Comparison of ENCODE assay signal across 8 cellular contexts in the genomic region with DNA sequence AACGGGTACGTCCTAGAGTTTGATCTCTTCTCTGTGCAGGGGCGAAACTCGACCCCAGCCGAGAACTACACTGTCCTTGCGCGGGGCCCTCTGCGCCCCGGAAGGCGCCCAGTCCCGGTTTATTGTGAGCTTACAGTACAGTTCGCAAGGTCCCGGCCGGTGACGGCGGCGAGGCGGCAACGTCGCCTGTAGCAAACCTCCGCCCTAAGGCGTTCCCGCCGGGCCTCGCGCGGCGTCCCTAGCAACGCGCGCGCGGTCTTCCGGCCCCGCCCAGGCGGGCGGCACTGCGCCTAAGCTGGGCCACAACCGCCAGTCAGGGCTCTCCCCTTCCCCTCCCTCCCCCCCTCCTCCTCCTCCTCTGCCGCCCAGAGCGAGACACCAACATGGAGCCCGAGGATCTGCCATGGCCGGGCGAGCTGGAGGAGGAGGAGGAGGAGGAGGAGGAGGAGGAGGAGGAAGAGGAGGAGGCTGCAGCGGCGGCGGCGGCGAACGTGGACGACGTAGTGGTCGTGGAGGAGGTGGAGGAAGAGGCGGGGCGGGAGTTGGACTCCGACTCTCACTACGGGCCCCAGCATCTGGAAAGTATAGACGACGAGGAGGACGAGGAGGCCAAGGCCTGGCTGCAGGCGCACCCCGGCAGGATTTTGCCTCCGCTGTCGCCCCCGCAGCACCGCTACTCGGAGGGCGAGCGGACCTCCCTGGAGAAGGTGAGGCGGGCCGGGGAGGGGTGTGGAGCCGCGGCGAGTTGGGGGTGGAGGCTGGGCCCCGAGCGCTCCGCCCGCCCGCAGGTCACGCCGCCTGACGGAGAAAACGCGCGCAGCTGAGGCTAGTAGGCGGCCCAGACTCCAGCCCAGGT. TPM values are rescaled to one million over a fixed set of nuclear protein-coding genes. Genes with fewer than 3 reads are reported as not detected.
DNase-seq lines count a peak whose midpoint lies in the region; ATAC-seq and TF ChIP-seq lines count a peak whose summit lies in the region.

A gene with protein sequence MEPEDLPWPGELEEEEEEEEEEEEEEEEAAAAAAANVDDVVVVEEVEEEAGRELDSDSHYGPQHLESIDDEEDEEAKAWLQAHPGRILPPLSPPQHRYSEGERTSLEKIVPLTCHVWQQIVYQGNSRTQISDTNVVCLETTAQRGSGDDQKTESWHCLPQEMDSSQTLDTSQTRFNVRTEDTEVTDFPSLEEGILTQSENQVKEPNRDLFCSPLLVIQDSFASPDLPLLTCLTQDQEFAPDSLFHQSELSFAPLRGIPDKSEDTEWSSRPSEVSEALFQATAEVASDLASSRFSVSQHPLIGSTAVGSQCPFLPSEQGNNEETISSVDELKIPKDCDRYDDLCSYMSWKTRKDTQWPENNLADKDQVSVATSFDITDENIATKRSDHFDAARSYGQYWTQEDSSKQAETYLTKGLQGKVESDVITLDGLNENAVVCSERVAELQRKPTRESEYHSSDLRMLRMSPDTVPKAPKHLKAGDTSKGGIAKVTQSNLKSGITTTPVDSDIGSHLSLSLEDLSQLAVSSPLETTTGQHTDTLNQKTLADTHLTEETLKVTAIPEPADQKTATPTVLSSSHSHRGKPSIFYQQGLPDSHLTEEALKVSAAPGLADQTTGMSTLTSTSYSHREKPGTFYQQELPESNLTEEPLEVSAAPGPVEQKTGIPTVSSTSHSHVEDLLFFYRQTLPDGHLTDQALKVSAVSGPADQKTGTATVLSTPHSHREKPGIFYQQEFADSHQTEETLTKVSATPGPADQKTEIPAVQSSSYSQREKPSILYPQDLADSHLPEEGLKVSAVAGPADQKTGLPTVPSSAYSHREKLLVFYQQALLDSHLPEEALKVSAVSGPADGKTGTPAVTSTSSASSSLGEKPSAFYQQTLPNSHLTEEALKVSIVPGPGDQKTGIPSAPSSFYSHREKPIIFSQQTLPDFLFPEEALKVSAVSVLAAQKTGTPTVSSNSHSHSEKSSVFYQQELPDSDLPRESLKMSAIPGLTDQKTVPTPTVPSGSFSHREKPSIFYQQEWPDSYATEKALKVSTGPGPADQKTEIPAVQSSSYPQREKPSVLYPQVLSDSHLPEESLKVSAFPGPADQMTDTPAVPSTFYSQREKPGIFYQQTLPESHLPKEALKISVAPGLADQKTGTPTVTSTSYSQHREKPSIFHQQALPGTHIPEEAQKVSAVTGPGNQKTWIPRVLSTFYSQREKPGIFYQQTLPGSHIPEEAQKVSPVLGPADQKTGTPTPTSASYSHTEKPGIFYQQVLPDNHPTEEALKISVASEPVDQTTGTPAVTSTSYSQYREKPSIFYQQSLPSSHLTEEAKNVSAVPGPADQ (N-terminal part only) (plus strand): TSS at position 351 of the 856 bp plus-strand sequence. CDS start 33 bp downstream, at position 384.

- TF ChIP-seq EP300 in transverse colon (IDR thresholded peaks at IDR 0.05; ENCODE audit: low read depth), result no peak

- peaks cover 27% of the 10 kb centered on the region for H3K4me1 ChIP-seq in adipocyte (ENCODE audit: control insufficient read depth, insufficient read depth, low read length)
- peaks cover 0 to 21% (median 10%) of the 10 kb centered on the region in 12 donors for H3K4me1 ChIP-seq in heart left ventricle
- peaks cover 0 to 18% (median 11%) of the 10 kb centered on the region in 4 donors for H3K4me1 ChIP-seq in transverse colon

- H3K9me3 ChIP-seq in adipocyte (ENCODE audit: control insufficient read depth, low read length), result no peaks in the 10 kb centered on the region
- no peaks in the 10 kb centered on the region for H3K9me3 ChIP-seq in heart left ventricle
- H3K9me3 ChIP-seq in transverse colon, result no peaks in the 10 kb centered on the region

- H3K4me3 ChIP-seq in adipocyte (ENCODE audit: low read length), result peak within 1 kb of the TSS; percentile 89
- H3K4me3 ChIP-seq in heart left ventricle, result peak within 1 kb of the TSS; percentile 45 to 97 (median 75)
- H3K4me3 ChIP-seq in transverse colon, result peak within 1 kb of the TSS; percentile 67 to 90 (median 80)

- H3K36me3 ChIP-seq in adipocyte (ENCODE audit: control insufficient read depth, insufficient read depth, low read length, severe bottlenecking), result no peaks in the 10 kb centered on the region
- H3K36me3 ChIP-seq in heart left ventricle, result no peaks in the 10 kb centered on the region
- H3K36me3 ChIP-seq in transverse colon, result no peaks in the 10 kb centered on the region

- WGBS in heart left ventricle, 4 donors, result 0 to 1% (median 0%) methylated on average over 51 to 86 of the region's 86 CpGs
- 1% methylated on average over 82 of the region's 86 CpGs; no CpG with 5 or more reads in 1 of the 2 donors for WGBS in transverse colon (ENCODE audit: low coverage in 1 of 2), 2 donors

- H3K27me3 ChIP-seq in adipocyte (replicated peaks; ENCODE audit: control insufficient read depth, insufficient read depth, low read length) (no peaks in the 10 kb centered on the region), heart left ventricle (peaks cover 0 to 6% (median 0%) of the 10 kb centered on the region in 9 donors), transverse colon (peaks cover under 1% of the 10 kb centered on the region)

- intact Hi-C loops in heart left ventricle (cut with DNase I), result loop anchor here in 7 of 10 donors (5.0 to 10.0 kb wide), 3 partner anchors 141 to 321 kb away; a partner anchor contains a TSS
- intact Hi-C loops in transverse colon (cut with DNase I; ENCODE audit: low total_unique reads), result loop anchor here (10.0 kb wide), 1 partner anchor 141 kb away; no protein-coding TSS in a partner anchor

- H3K27ac ChIP-seq in heart left ventricle, result peak within 1 kb of the TSS; percentile 73 to 96 (median 89)
- peak within 1 kb of the TSS; percentile 89 to 98 (median 94) for H3K27ac ChIP-seq in transverse colon

- peak within 1 kb of the TSS; percentile 91 for H3K9ac ChIP-seq in adipocyte (ENCODE audit: low read length)

- in situ Hi-C loops in GM13976 (cut with MboI; ENCODE audit: low sequenced_read_pairs, unreplicated experiment) (no loop called here), transverse colon (cut with MboI; ENCODE audit: low pct_ligation_motif_present in 1 of 4, low pct_unique_long_range_greater_than_20kb in 1 of 4, low sequenced_read_pairs in 3 of 4) (no loop called here)

- ATAC-seq in HG02852 (IDR thresholded peaks at IDR 0.05; ENCODE audit: unreplicated experiment) (peak; percentile 85), heart left ventricle (peak; percentile 96 to 98 (median 98))

- peak; percentile 96 for DNase-seq in GM13976 (ENCODE audit: low spot score)
- peak; percentile 72 for DNase-seq in NCI-H1436 treated with DMSO at 0.1 percent for 48 hours (lab: John Stamatoyannopoulos, UW)
- DNase-seq in T follicular helper cell (ENCODE audit: low read depth), result peak; percentile 83
- DNase-seq in adipocyte (ENCODE audit: low read depth), result peak; percentile 96
- DNase-seq in heart left ventricle, result peak; percentile 88 to 95 (median 93)
- peak; percentile 90 for DNase-seq in pons (ENCODE audit: low spot score)
- DNase-seq in transverse colon, result peak; percentile 92

- TF ChIP-seq POLR2A in heart left ventricle (IDR thresholded peaks at IDR 0.05), result peak in 1 of 2 donors; percentile 33
- TF ChIP-seq POLR2A in transverse colon (IDR thresholded peaks at IDR 0.05), result peak; percentile 63

- TF ChIP-seq CTCF in GM13976 (IDR thresholded peaks at IDR 0.05; ENCODE audit: borderline replicate concordance, control extremely low read depth, extremely low read depth, insufficient read depth, missing control alignments) (no peak), heart left ventricle (IDR thresholded peaks at IDR 0.05) (peak in 8 of 12 donors; percentile 15 to 58 (median 30)), transverse colon (IDR thresholded peaks at IDR 0.05) (peak; percentile 14 to 37 (median 22))

RNA-seq across cellular contexts. Expression of the gene that starts here (rescaled TPM):
- total RNA-seq in heart left ventricle, result 10 to 100 TPM in 5 of 9 donors, 1 to 10 TPM in 4; 7.0 to 21.4 (median 11.5) TPM
- 1 to 10 TPM; 2.5 to 5.5 TPM for polyA plus RNA-seq in heart left ventricle
- total RNA-seq in transverse colon, result 10 to 100 TPM; 22.4 to 72.4 (median 29.9) TPM

Comparison
In these comparisons a context has a peak if more than half of its experiments do, and no peak if none do; other contexts are left out.
1. Peak in every context shown above with its lines: DNase-seq, ATAC-seq, H3K4me3 ChIP-seq and H3K27ac ChIP-seq.